Comparison of ENCODE assay signal across 7 cellular contexts in genomic region chr14:101754893-101755292, GRCh38.
"Had no signal": no experiment of that assay in that cellular context is flagged by ENCODE, and none has a peak within 500 bp of the region (broad histone marks: within the 10 kb centered on the region; RNA-seq: fewer than 3 reads in every experiment).

No MANE protein-coding gene starts in this region.

- H3K36me3 ChIP-seq: HAP-1 had no signal

- H3K9me3 Mint-ChIP-seq: HFFc6 had no signal

- DNase-seq: GOT3, H7, H9, HCEC 1CT, HFFc6 had no signal

- H3K4me3 ChIP-seq: GM23338, HAP-1 had no signal

- H3K9me3 ChIP-seq: HAP-1 had no signal

- H3K27ac Mint-ChIP-seq: GM23338, H9, HFFc6 had no signal

- H3K4me2 ChIP-seq: GM23338 had no signal

- H3K4me3 Mint-ChIP-seq: GM23338, H9, HFFc6 had no signal

- H2AFZ ChIP-seq: GM23338 had no signal
